Comparison of ENCODE assay signal across 14 cellular contexts in the genomic region with DNA sequence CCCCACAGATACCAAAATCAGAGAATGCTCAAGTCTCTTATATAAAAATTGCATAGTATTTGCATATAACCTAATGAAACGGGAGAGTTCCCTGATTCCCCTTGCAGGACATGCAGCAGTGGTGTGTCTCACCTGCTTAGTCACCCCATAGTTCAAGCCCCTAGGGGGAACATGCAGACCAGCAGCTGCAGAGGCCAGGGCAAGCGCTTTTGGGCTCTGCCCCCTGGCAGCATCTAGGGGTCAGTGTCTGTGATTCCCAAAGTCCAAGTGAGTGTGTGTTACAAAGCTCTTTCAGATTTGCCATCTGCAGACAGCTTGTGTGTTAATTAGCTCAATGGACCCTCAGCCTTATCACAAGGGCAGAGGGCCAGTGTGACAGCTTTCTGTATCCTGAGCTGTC.
"Had no signal": no experiment of that assay in that cellular context is flagged by ENCODE, and none has a peak within 500 bp of the region (broad histone marks: within the 10 kb centered on the region; RNA-seq: fewer than 3 reads in every experiment).

No MANE protein-coding gene starts in this region.

- H3K9me3 ChIP-seq: ascending aorta, gastrocnemius medialis, sigmoid colon, testis had no signal

- H3K27ac Mint-ChIP-seq: activated CD4-positive, alpha-beta T cell treated with anti-CD3 and anti-CD28 coated beads, Interleukin-2, amount 10 ng/mL, durations not matched to agents 7 days and 5 days; activated naive CD8-positive, alpha-beta T cell treated with anti-CD3 and anti-CD28 coated beads, Interleukin-2, amount 50 U/mL, for 24 hours; T-helper 1 cell treated with Interleukin-12 subunit alpha and Interleukin-12 subunit beta and Interleukin-4 antibody, amounts not matched to agents 30 μg/mL and 1 μg/mL, for 36 hours had no signal

- H3K36me3 ChIP-seq: ascending aorta, gastrocnemius medialis, sigmoid colon had no signal

- H3K27me3 Mint-ChIP-seq: activated B cell treated with CpG ODN at 0.5 μM for 24 hours; activated CD4-positive, alpha-beta T cell treated with anti-CD3 and anti-CD28 coated beads, Interleukin-2, amount 10 ng/mL, durations not matched to agents 7 days and 5 days; activated naive CD8-positive, alpha-beta T cell treated with anti-CD3 and anti-CD28 coated beads, Interleukin-2, amount 50 U/mL, for 24 hours; naive thymus-derived CD8-positive, alpha-beta T cell; stimulated activated naive CD8-positive, alpha-beta T cell treated with anti-CD3 and anti-CD28 coated beads, Interleukin-15, amount 100 ng/mL, for 72 hours had no signal

- ATAC-seq: activated naive CD8-positive, alpha-beta T cell treated with anti-CD3 and anti-CD28 coated beads, Interleukin-2, amount 50 U/mL, for 24 hours; gastrocnemius medialis; naive thymus-derived CD8-positive, alpha-beta T cell; stimulated activated naive CD8-positive, alpha-beta T cell treated with anti-CD3 and anti-CD28 coated beads, Interleukin-15, amount 100 ng/mL, for 72 hours had no signal

- H3K4me3 Mint-ChIP-seq: activated B cell treated with CpG ODN at 0.5 μM for 24 hours; activated CD4-positive, alpha-beta T cell treated with anti-CD3 and anti-CD28 coated beads, Interleukin-2, amount 10 ng/mL, durations not matched to agents 7 days and 5 days; activated naive CD8-positive, alpha-beta T cell treated with anti-CD3 and anti-CD28 coated beads, Interleukin-2, amount 50 U/mL, for 24 hours; naive thymus-derived CD8-positive, alpha-beta T cell; stimulated activated naive CD8-positive, alpha-beta T cell treated with anti-CD3 and anti-CD28 coated beads, Interleukin-15, amount 100 ng/mL, for 72 hours; T-helper 1 cell treated with Interleukin-12 subunit alpha and Interleukin-12 subunit beta and Interleukin-4 antibody, amounts not matched to agents 30 μg/mL and 1 μg/mL, for 36 hours had no signal

- H3K27ac ChIP-seq: ascending aorta, gastrocnemius medialis, sigmoid colon, testis had no signal

- H3K9me3 Mint-ChIP-seq: activated B cell treated with CpG ODN at 0.5 μM for 24 hours; activated CD4-positive, alpha-beta T cell treated with anti-CD3 and anti-CD28 coated beads, Interleukin-2, amount 10 ng/mL, durations not matched to agents 7 days and 5 days; activated naive CD8-positive, alpha-beta T cell treated with anti-CD3 and anti-CD28 coated beads, Interleukin-2, amount 50 U/mL, for 24 hours; naive thymus-derived CD8-positive, alpha-beta T cell; stimulated activated naive CD8-positive, alpha-beta T cell treated with anti-CD3 and anti-CD28 coated beads, Interleukin-15, amount 100 ng/mL, for 72 hours; T-helper 1 cell treated with Interleukin-12 subunit alpha and Interleukin-12 subunit beta and Interleukin-4 antibody, amounts not matched to agents 30 μg/mL and 1 μg/mL, for 36 hours had no signal

- DNase-seq: activated B cell treated with CpG ODN at 0.5 μM for 24 hours; activated CD4-positive, alpha-beta T cell treated with anti-CD3 and anti-CD28 coated beads, Interleukin-2, amount 10 ng/mL, durations not matched to agents 7 days and 5 days; activated CD8-positive, alpha-beta memory T cell treated with anti-CD3 and anti-CD28 coated beads for 24 hours; activated naive CD4-positive, alpha-beta T cell treated with Interleukin-2 at 50 U/mL for 16 hours; activated naive CD8-positive, alpha-beta T cell treated with anti-CD3 and anti-CD28 coated beads, Interleukin-2, amount 50 U/mL, for 24 hours; gastrocnemius medialis; midbrain; naive thymus-derived CD8-positive, alpha-beta T cell; sigmoid colon; stimulated activated CD4-positive, alpha-beta T cell treated with anti-CD3 and anti-CD28 coated beads, Interleukin-2, amount 100 ng/mL, for 48 hours; stimulated activated naive CD8-positive, alpha-beta T cell treated with anti-CD3 and anti-CD28 coated beads, Interleukin-15, amount 100 ng/mL, for 72 hours; testis had no signal

- H3K27me3 ChIP-seq: ascending aorta, gastrocnemius medialis, sigmoid colon, testis had no signal

- H3K4me3 ChIP-seq: ascending aorta, gastrocnemius medialis, sigmoid colon, testis had no signal
